9 cellular contexts compared by ENCODE assay signal in genomic region chr4:6087669-6088068, GRCh38.
DNase-seq lines count a peak whose midpoint lies in the region; ATAC-seq and TF ChIP-seq lines count a peak whose summit lies in the region.
"Had no signal": no experiment of that assay in that cellular context is flagged by ENCODE, and none has a peak within 500 bp of the region (broad histone marks: within the 10 kb centered on the region; RNA-seq: fewer than 3 reads in every experiment).

No MANE protein-coding gene starts in this region.

- H3K27me3 Mint-ChIP-seq in activated naive CD4-positive, alpha-beta T cell treated with anti-CD3 and anti-CD28 coated beads, Interleukin-2, amount 10 ng/mL, durations not matched to agents 7 days and 5 days = peaks cover 19% of the 10 kb centered on the region

- no peaks in the 10 kb centered on the region for H3K36me3 ChIP-seq in left lung

- CTCF ChIA-PET in activated naive CD4-positive, alpha-beta T cell treated with anti-CD3 and anti-CD28 coated beads, Interleukin-2, amount 10 ng/mL, durations not matched to agents 7 days and 5 days (lab: Charles Lee) = interaction anchor here (0.7 to 1.1 kb wide), 2 partner anchors 88 to 90 kb away, joined by 3 to 4 read pairs; no protein-coding TSS in a partner anchor

- peaks cover 12% of the 10 kb centered on the region for H3K4me1 Mint-ChIP-seq in activated naive CD4-positive, alpha-beta T cell treated with anti-CD3 and anti-CD28 coated beads, Interleukin-2, amount 10 ng/mL, durations not matched to agents 7 days and 5 days

- intact Hi-C loops in left lung (cut with DNase I) = no loop called here

- no peak overlapping the region for H3K4me3 Mint-ChIP-seq in activated naive CD4-positive, alpha-beta T cell treated with anti-CD3 and anti-CD28 coated beads, Interleukin-2, amount 10 ng/mL, durations not matched to agents 7 days and 5 days

- peak; percentile 60 for ATAC-seq in left lung
- no peak for ATAC-seq in GM19455 (IDR thresholded peaks at IDR 0.05; ENCODE audit: unreplicated experiment)

- H3K36me3 Mint-ChIP-seq in activated naive CD4-positive, alpha-beta T cell treated with anti-CD3 and anti-CD28 coated beads, Interleukin-2, amount 10 ng/mL, durations not matched to agents 7 days and 5 days = no peaks in the 10 kb centered on the region

- no peak overlapping the region for H3K27ac ChIP-seq in left lung
- H3K27ac ChIP-seq: epithelial cell of prostate had no signal

- H3K9me3 ChIP-seq in left lung = no peaks in the 10 kb centered on the region

- H3K4me3 ChIP-seq in left lung = no peak overlapping the region

- no peak overlapping the region for H3K27ac Mint-ChIP-seq in activated naive CD4-positive, alpha-beta T cell treated with anti-CD3 and anti-CD28 coated beads, Interleukin-2, amount 10 ng/mL, durations not matched to agents 7 days and 5 days

- no peaks in the 10 kb centered on the region for H3K4me1 ChIP-seq in left lung

- H3K27me3 ChIP-seq in left lung = no peaks in the 10 kb centered on the region

- DNase-seq in Daoy (ENCODE audit: low read depth) (peak; percentile 50), NCI-H1092 (lab: John Stamatoyannopoulos, UW) (peak; percentile 72), astrocyte of the hippocampus (ENCODE audit: low read depth, low spot score) (peak; percentile 58), left lung (no peak), kidney glomerular epithelial cell (lab: John Stamatoyannopoulos, UW) (no peak)
- no peak for DNase-seq in activated naive CD4-positive, alpha-beta T cell (lab: John Stamatoyannopoulos, UW)
- DNase-seq in activated naive CD4-positive, alpha-beta T cell treated with anti-CD3 and anti-CD28 coated beads, Interleukin-2, amount 10 ng/mL, durations not matched to agents 7 days and 5 days = no peak

- no peaks in the 10 kb centered on the region for H3K9me3 Mint-ChIP-seq in activated naive CD4-positive, alpha-beta T cell treated with anti-CD3 and anti-CD28 coated beads, Interleukin-2, amount 10 ng/mL, durations not matched to agents 7 days and 5 days

- peak; percentile 17 to 37 for TF ChIP-seq CTCF in left lung (IDR thresholded peaks at IDR 0.05)

Comparison
In these comparisons a context has a peak if more than half of its experiments do, and no peak if none do; other contexts are left out.
1. DNase-seq: peak in Daoy (single experiment), NCI-H1092 (single experiment) and astrocyte of the hippocampus (single experiment); none in left lung (0 of 2), kidney glomerular epithelial cell (single experiment), activated naive CD4-positive, alpha-beta T cell (0 of 4) and activated naive CD4-positive, alpha-beta T cell treated with anti-CD3 and anti-CD28 coated beads, Interleukin-2, amount 10 ng/mL, durations not matched to agents 7 days and 5 days (single experiment).